ENCODE assay signal across 8 cellular contexts in genomic region chr10:114173680-114174461, GRCh38. TPM values are rescaled to one million over a fixed set of nuclear protein-coding genes. Genes with fewer than 3 reads are reported as not detected.
DNase-seq lines count a peak whose midpoint lies in the region; ATAC-seq and TF ChIP-seq lines count a peak whose summit lies in the region.

Gene CCDC186 (minus strand): TSS chr10:114174203. CDS start chr10:114163268, 10,935 bp downstream.

- H3K4me1 Mint-ChIP-seq in IgD-negative memory B cell: peaks cover 23 to 31% (median 31%) of the 10 kb centered on the region in 3 donors
- peaks cover 40% of the 10 kb centered on the region for H3K4me1 Mint-ChIP-seq in activated T-cell treated with anti-CD3 and anti-CD28 coated beads, Interleukin-2, amount 50 U/mL, for 4 hours (ENCODE audit: low read depth)

- peak within 1 kb of the TSS; percentile 96 for H3K4me2 ChIP-seq in PC-3 (ENCODE audit: low read length)

- H3K36me3 Mint-ChIP-seq in IgD-negative memory B cell: peaks cover 3% of the 10 kb centered on the region
- peaks cover under 1% of the 10 kb centered on the region for H3K36me3 Mint-ChIP-seq in activated T-cell treated with anti-CD3 and anti-CD28 coated beads, Interleukin-2, amount 50 U/mL, for 4 hours (ENCODE audit: insufficient read depth)

- intact Hi-C loops in PC-3 (cut with micrococcal nuclease): no loop called here

- H3K9me3 ChIP-seq in PC-3 (ENCODE audit: low read length) (no peaks in the 10 kb centered on the region), mucosa of rectum (ENCODE audit: control insufficient read depth in 2 of 2, low read length in 2 of 2) (no peaks in the 10 kb centered on the region)

- H3K9me2 ChIP-seq in PC-3 (replicated peaks; ENCODE audit: low read length): no peaks in the 10 kb centered on the region

- H3K27me3 Mint-ChIP-seq in IgD-negative memory B cell: no peaks in the 10 kb centered on the region
- no peaks in the 10 kb centered on the region for H3K27me3 Mint-ChIP-seq in activated T-cell treated with anti-CD3 and anti-CD28 coated beads, Interleukin-2, amount 50 U/mL, for 4 hours (ENCODE audit: low read depth)

- DNase-seq in DMS153 treated with DMSO at 0.1 percent for 48 hours (lab: John Stamatoyannopoulos, UW; ENCODE audit: unreplicated experiment): peak; percentile 96
- DNase-seq in PC-3: peak; percentile 91
- DNase-seq in activated T-cell treated with anti-CD3 and anti-CD28 coated beads, Interleukin-2, amount 50 U/mL, for 4 hours: peak; percentile 98
- peak; percentile 92 to 96 for DNase-seq in erythroblast (lab: John Stamatoyannopoulos, UW)
- DNase-seq in stimulated activated CD8-positive, alpha-beta memory T cell treated with anti-CD3 and anti-CD28 coated beads, Interleukin-4, amount 100 ng/mL, for 48 hours: peak; percentile 98

- POLR2A ChIA-PET in PC-3 (lab: Charles Lee; ENCODE audit: unreplicated experiment): no interaction called here

- H3K4me3 ChIP-seq in PC-3 (ENCODE audit: low read length) (peak within 1 kb of the TSS; percentile 98), mucosa of rectum (ENCODE audit: low read length in 2 of 2) (peak within 1 kb of the TSS; percentile 84 to 98)

- peak; percentile 81 for TF ChIP-seq POLR2A in erythroblast (IDR thresholded peaks at IDR 0.05; ENCODE audit: low read length)

- peak within 1 kb of the TSS; percentile 78 to 99 (median 96) for H3K27ac Mint-ChIP-seq in IgD-negative memory B cell

- peaks cover 49% of the 10 kb centered on the region for H3K79me2 ChIP-seq in PC-3 (ENCODE audit: low read length)

- CTCF ChIA-PET in PC-3 (lab: Charles Lee): interaction anchor here (0.6 kb wide), 1 partner anchor 375 kb away, joined by 3 read pairs; no protein-coding TSS in a partner anchor

- H3F3A ChIP-seq in PC-3 (ENCODE audit: low read length, unreplicated experiment): no peaks in the 10 kb centered on the region

- H3K36me3 ChIP-seq in PC-3 (ENCODE audit: low read depth, low read length): peaks cover 10% of the 10 kb centered on the region
- no peaks in the 10 kb centered on the region for H3K36me3 ChIP-seq in mucosa of rectum (ENCODE audit: control insufficient read depth in 2 of 2, insufficient read depth in 2 of 2, low read length in 2 of 2)

- peaks cover 11% of the 10 kb centered on the region; the same call in 1 of the 2 replicates for H3K4me1 ChIP-seq in PC-3 (ENCODE audit: insufficient read depth, low read length)
- peaks cover 6 to 10% of the 10 kb centered on the region in 2 donors for H3K4me1 ChIP-seq in mucosa of rectum (ENCODE audit: control insufficient read depth in 2 of 2, insufficient read depth in 2 of 2, low read length in 2 of 2)

- H3K9me3 Mint-ChIP-seq in IgD-negative memory B cell: peaks cover 0 to under 1% (median 0%) of the 10 kb centered on the region in 3 donors
- peaks cover under 1% of the 10 kb centered on the region for H3K9me3 Mint-ChIP-seq in activated T-cell treated with anti-CD3 and anti-CD28 coated beads, Interleukin-2, amount 50 U/mL, for 4 hours

- BruUV-seq in PC-3 (replicated peaks; lab: Mats Ljungman, UMichigan): TSS peak; percentile 48

- peaks cover 11% of the 10 kb centered on the region; the same call in 1 of the 2 replicates for H4K20me1 ChIP-seq in PC-3 (ENCODE audit: low read length)

- peak within 1 kb of the TSS; percentile 95 to 99 (median 98) for H3K4me3 Mint-ChIP-seq in IgD-negative memory B cell
- H3K4me3 Mint-ChIP-seq in activated T-cell treated with anti-CD3 and anti-CD28 coated beads, Interleukin-2, amount 50 U/mL, for 4 hours: peak within 1 kb of the TSS; percentile 99

- ATAC-seq in GM21576 (IDR thresholded peaks at IDR 0.05; ENCODE audit: unreplicated experiment) (peak; percentile 99), PC-3 (peak; percentile 98)
- peak; percentile 99 for ATAC-seq in activated T-cell treated with anti-CD3 and anti-CD28 coated beads, Interleukin-2, amount 50 U/mL, for 4 hours

- H3K27me3 ChIP-seq in PC-3 (ENCODE audit: low read length) (no peaks in the 10 kb centered on the region), mucosa of rectum (ENCODE audit: control insufficient read depth in 2 of 2, insufficient read depth in 2 of 2, low read length in 2 of 2) (no peaks in the 10 kb centered on the region)

- H3K9ac ChIP-seq in PC-3 (ENCODE audit: low read length): peak within 1 kb of the TSS; percentile 88
- H3K9ac ChIP-seq in mucosa of rectum (ENCODE audit: low read depth in 1 of 2, low read length in 2 of 2): peak within 1 kb of the TSS; percentile 98 to 99

- peak within 1 kb of the TSS; percentile 93 for H2AFZ ChIP-seq in PC-3 (ENCODE audit: low read length)

- H3K27ac ChIP-seq in PC-3 (ENCODE audit: low read length): peak within 1 kb of the TSS; percentile 58
- peak within 1 kb of the TSS; percentile 96 to 98 for H3K27ac ChIP-seq in mucosa of rectum (ENCODE audit: low read depth in 2 of 2, low read length in 2 of 2)

- TF ChIP-seq CTCF in PC-3 (conservative IDR thresholded peaks at IDR 0.05; ENCODE audit: low read depth, low read length): no peak

RNA-seq across cellular contexts. Expression of gene CCDC186, which starts in this region (rescaled TPM):
- polyA plus RNA-seq in IgD-negative memory B cell: 22.6 TPM
- total RNA-seq in PC-3 (2014; rRNA removed): 4.4 and 5.7 TPM in 2 replicates
- total RNA-seq in activated T-cell treated with anti-CD3 and anti-CD28 coated beads, Interleukin-2, amount 50 U/mL, for 4 hours: 10 to 100 TPM in 1 of 3 donors, 1 to 10 TPM in 2; 7.4 to 10.5 (median 9.5) TPM

Comparison
In these comparisons a context has a peak if more than half of its experiments do, and no peak if none do; other contexts are left out.
1. Peak in every context shown above with its lines: DNase-seq, ATAC-seq, H3K4me3 ChIP-seq and H3K27ac ChIP-seq.